8 cellular contexts compared by ENCODE assay signal in genomic region chr2:100610381-100610831, GRCh38. TPM values are rescaled to one million over a fixed set of nuclear protein-coding genes. Genes with fewer than 3 reads are reported as not detected.
DNase-seq lines count a peak whose midpoint lies in the region; ATAC-seq and FAIRE-seq lines count a peak whose summit lies in the region.

No MANE protein-coding gene starts in this region.

- ATAC-seq in GM21367 (IDR thresholded peaks at IDR 0.05; ENCODE audit: unreplicated experiment): no peak

- H3K9ac ChIP-seq in adipocyte (ENCODE audit: low read length): no peak overlapping the region

- no peak for FAIRE-seq in small intestine (lab: Jason Lieb, UNC)

- H3K27me3 ChIP-seq in adipocyte (replicated peaks; ENCODE audit: control insufficient read depth, insufficient read depth, low read length) (peaks cover 6% of the 10 kb centered on the region), small intestine (ENCODE audit: control insufficient read depth in 2 of 2, insufficient read depth in 2 of 2, low read length in 2 of 2) (no peaks in the 10 kb centered on the region)

- no peaks in the 10 kb centered on the region for H3K9me3 ChIP-seq in adipocyte (ENCODE audit: control insufficient read depth, low read length)
- H3K9me3 ChIP-seq in small intestine (ENCODE audit: control insufficient read depth, low read depth): no peaks in the 10 kb centered on the region

- no peaks in the 10 kb centered on the region for H3K36me3 ChIP-seq in adipocyte (ENCODE audit: control insufficient read depth, insufficient read depth, low read length, severe bottlenecking)
- no peaks in the 10 kb centered on the region for H3K36me3 ChIP-seq in small intestine (ENCODE audit: control insufficient read depth in 2 of 2, insufficient read depth in 2 of 2, low read length in 2 of 2)

- H3K27ac ChIP-seq in small intestine (ENCODE audit: low read depth in 1 of 2, low read length in 1 of 2): no peak overlapping the region

- 18 to 21% (median 20%) methylated on average over 13 of the region's 13 CpGs for WGBS in small intestine, 3 donors

- DNase-seq in GM04504 (ENCODE audit: low read depth) (peak; percentile 21), LHCN-M2 (ENCODE audit: low read depth) (peak; percentile 52), T-helper 2 cell (peak; percentile 35 to 69 (median 49)), adipocyte (ENCODE audit: low read depth) (peak; percentile 83), hepatic stellate cell (ENCODE audit: low spot score) (peak; percentile 81), small intestine (peak; percentile 54), NCI-H774 (lab: John Stamatoyannopoulos, UW) (no peak)

- no peak overlapping the region for H3K4me3 ChIP-seq in adipocyte (ENCODE audit: low read length)
- no peak overlapping the region for H3K4me3 ChIP-seq in small intestine (ENCODE audit: low read depth in 1 of 2, low read length in 2 of 2)

- H3K4me1 ChIP-seq in adipocyte (ENCODE audit: control insufficient read depth, insufficient read depth, low read length): peaks cover 9% of the 10 kb centered on the region
- no peaks in the 10 kb centered on the region for H3K4me1 ChIP-seq in small intestine (ENCODE audit: control insufficient read depth in 2 of 2, insufficient read depth in 1 of 2, low read depth in 1 of 2, low read length in 1 of 2)

RNA-seq across cellular contexts. Expression of gene PDCL3, which starts 47.6 kb away (rescaled TPM):
- 16.3 and 23.8 TPM in 2 replicates for total RNA-seq in LHCN-M2 (2014; rRNA removed)
- polyA plus RNA-seq in LHCN-M2 (2012): 30.8 TPM
- 10 to 100 TPM; 20.0 to 30.8 (median 20.4) TPM for polyA plus RNA-seq in small intestine
